ENCODE assay signal across 28 cellular contexts in genomic region chr3:126290325-126290724, GRCh38.
"Had no signal": no experiment of that assay in that cellular context is flagged by ENCODE, and none has a peak within 500 bp of the region (broad histone marks: within the 10 kb centered on the region; RNA-seq: fewer than 3 reads in every experiment).

No MANE protein-coding gene starts in this region.

- H3K9me3 ChIP-seq: esophagus squamous epithelium, heart right ventricle, mucosa of descending colon, ovary, psoas muscle, spleen, suprapubic skin, transverse colon, upper lobe of right lung, uterus had no signal

- H3K27ac ChIP-seq: coronary artery, esophagus squamous epithelium, heart right ventricle, ovary, psoas muscle, skin epidermis, spleen, suprapubic skin, transverse colon, upper lobe of right lung, uterus had no signal

- H3K36me3 Mint-ChIP-seq: mesothelial cell of epicardium; stimulated activated naive B cell treated with anti-CD40 and anti-IgM and Interleukin-4, amounts not matched to agents 10 μg/mL and 1 μg/mL and 100 μg/mL, for 72 hours had no signal

- H3K4me3 Mint-ChIP-seq: mesothelial cell of epicardium; naive thymus-derived CD4-positive, alpha-beta T cell; nephron progenitor cell; stimulated activated naive B cell treated with anti-CD40 and anti-IgM and Interleukin-4, amounts not matched to agents 10 μg/mL and 1 μg/mL and 100 μg/mL, for 72 hours; stimulated activated naive CD8-positive, alpha-beta T cell treated with anti-CD3 and anti-CD28 coated beads, Interleukin-15, Interleukin-2, amounts not matched to agents 100 ng/mL and 50 ng/mL, for 24 hours had no signal

- H3K36me3 ChIP-seq: esophagus squamous epithelium, heart right ventricle, ovary, spleen, suprapubic skin, transverse colon, upper lobe of right lung, uterus had no signal

- H3K4me3 ChIP-seq: coronary artery, esophagus squamous epithelium, heart right ventricle, lung, mucosa of descending colon, ovary, psoas muscle, skin epidermis, spleen, suprapubic skin, transverse colon, upper lobe of right lung, uterus had no signal

- H3K9me3 Mint-ChIP-seq: mesothelial cell of epicardium; nephron progenitor cell; stimulated activated naive B cell treated with anti-CD40 and anti-IgM and Interleukin-4, amounts not matched to agents 10 μg/mL and 1 μg/mL and 100 μg/mL, for 72 hours; stimulated activated naive CD8-positive, alpha-beta T cell treated with anti-CD3 and anti-CD28 coated beads, Interleukin-15, Interleukin-2, amounts not matched to agents 100 ng/mL and 50 ng/mL, for 24 hours had no signal

- ATAC-seq: heart right ventricle; mucosa of descending colon; naive thymus-derived CD4-positive, alpha-beta T cell; psoas muscle; right cardiac atrium; stimulated activated naive B cell treated with anti-CD40 and anti-IgM and Interleukin-4, amounts not matched to agents 10 μg/mL and 1 μg/mL and 100 μg/mL, for 72 hours; upper lobe of right lung had no signal

- H3K27me3 ChIP-seq: ovary, uterus had no signal

- H3K27ac Mint-ChIP-seq: mesothelial cell of epicardium; naive thymus-derived CD4-positive, alpha-beta T cell; nephron progenitor cell; stimulated activated naive B cell treated with anti-CD40 and anti-IgM and Interleukin-4, amounts not matched to agents 10 μg/mL and 1 μg/mL and 100 μg/mL, for 72 hours; stimulated activated naive CD8-positive, alpha-beta T cell treated with anti-CD3 and anti-CD28 coated beads, Interleukin-15, Interleukin-2, amounts not matched to agents 100 ng/mL and 50 ng/mL, for 24 hours had no signal

- DNase-seq: dermis blood vessel endothelial cell; effector memory CD4-positive, alpha-beta T cell; erythroblast; esophagus squamous epithelium; foreskin melanocyte; glutamatergic neuron; heart right ventricle; hippocampal formation; mesenchymal stem cell; mucosa of descending colon; naive thymus-derived CD4-positive, alpha-beta T cell; nephron progenitor cell; occipital lobe; ovary; posterior cingulate gyrus; psoas muscle; right cardiac atrium; spleen; stimulated activated naive B cell treated with anti-CD40 and anti-IgM and Interleukin-4, amounts not matched to agents 10 μg/mL and 1 μg/mL and 100 μg/mL, for 72 hours; transverse colon; upper lobe of right lung; uterus had no signal
